5 cellular contexts compared by ENCODE assay signal in the genomic region with DNA sequence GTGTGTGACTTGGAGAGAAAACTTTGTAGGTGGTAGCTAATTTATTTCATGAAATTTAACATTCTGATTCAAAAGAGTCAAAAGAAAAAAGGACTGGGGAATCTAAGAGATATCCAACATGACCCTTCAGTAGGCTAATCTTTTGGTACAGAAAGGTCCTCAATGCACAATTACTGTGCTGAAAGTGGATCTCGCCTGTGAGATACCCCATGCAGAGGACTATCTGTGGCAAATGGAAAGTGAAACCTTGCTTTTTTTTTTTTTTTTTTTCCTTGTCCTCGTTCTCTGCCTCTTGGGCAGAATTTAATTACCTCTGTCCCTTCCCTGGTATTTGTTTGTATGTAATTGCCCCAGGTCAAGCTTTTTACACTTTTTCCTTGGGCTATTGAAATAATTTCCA.
DNase-seq lines count a peak whose midpoint lies in the region; ATAC-seq and TF ChIP-seq lines count a peak whose summit lies in the region.
"Not testable (repeated sequence)": the region's sequence is repeated elsewhere in the genome, so short reads cannot be mapped to it uniquely, and the experiment has no call there.

No MANE protein-coding gene starts in this region.

- POLR2A ChIA-PET in CD4-positive, alpha-beta T cell (lab: Charles Lee); activated CD4-positive, alpha-beta T cell treated with anti-CD3 and anti-CD28 coated beads for 36 hours (lab: Charles Lee): not testable (repeated sequence)

- not testable (repeated sequence) for H3K4me3 ChIP-seq in DND-41 (ENCODE audit: low read depth in 1 of 2, low read length in 2 of 2)

- not testable (repeated sequence) for H3K79me2 ChIP-seq in DND-41 (ENCODE audit: insufficient read depth, low read length)

- TF ChIP-seq CTCF in CD4-positive, alpha-beta T cell (IDR thresholded peaks at IDR 0.05); DND-41 (IDR thresholded peaks at IDR 0.05; ENCODE audit: borderline replicate concordance, extremely low read depth, low read length, poor library complexity, severe bottlenecking): not testable (repeated sequence)

- peak overlapping the region; percentile 58 for H3K4me3 Mint-ChIP-seq in CD4-positive, alpha-beta T cell
- H3K4me3 Mint-ChIP-seq in activated CD4-positive, alpha-beta T cell treated with anti-CD3 and anti-CD28 coated beads for 36 hours = not testable (repeated sequence)
- peak overlapping the region; percentile 56 for H3K4me3 Mint-ChIP-seq in activated naive CD8-positive, alpha-beta T cell
- peak overlapping the region; percentile 17 for H3K4me3 Mint-ChIP-seq in dendritic cell treated with granulocyte-macrophage colony-stimulating factor and Interleukin-4, amounts not matched to agents 40 ng/mL and 50 ng/mL, for 4 days

- not testable (repeated sequence) for H4K20me1 ChIP-seq in DND-41 (ENCODE audit: insufficient read depth, low read length)

- H3K9ac ChIP-seq in DND-41 (ENCODE audit: low read depth, low read length) = not testable (repeated sequence)

- H3K27me3 Mint-ChIP-seq in CD4-positive, alpha-beta T cell; activated CD4-positive, alpha-beta T cell treated with anti-CD3 and anti-CD28 coated beads for 36 hours; activated naive CD8-positive, alpha-beta T cell; dendritic cell treated with granulocyte-macrophage colony-stimulating factor and Interleukin-4, amounts not matched to agents 40 ng/mL and 50 ng/mL, for 4 days: not testable (repeated sequence)

- H3K27ac ChIP-seq in CD4-positive, alpha-beta T cell (ENCODE audit: low read depth, low read length); DND-41 (ENCODE audit: low read length): not testable (repeated sequence)

- CTCF ChIA-PET in CD4-positive, alpha-beta T cell (lab: Charles Lee); activated CD4-positive, alpha-beta T cell treated with anti-CD3 and anti-CD28 coated beads for 36 hours (lab: Charles Lee): not testable (repeated sequence)

- not testable (repeated sequence) for H3K36me3 ChIP-seq in DND-41 (ENCODE audit: insufficient read depth, low read length)

- H3K4me2 ChIP-seq in DND-41 (ENCODE audit: insufficient read depth, low read length) = not testable (repeated sequence)

- intact Hi-C loops in CD4-positive, alpha-beta T cell (cut with DNase I, micrococcal nuclease); activated CD4-positive, alpha-beta T cell treated with anti-CD3 and anti-CD28 coated beads for 36 hours (cut with DNase I, micrococcal nuclease); dendritic cell treated with granulocyte-macrophage colony-stimulating factor and Interleukin-4, amounts not matched to agents 40 ng/mL and 50 ng/mL, for 4 days (cut with micrococcal nuclease): not testable (repeated sequence)

- not testable (repeated sequence) for H3K4me1 ChIP-seq in DND-41 (ENCODE audit: insufficient read depth, low read length)

- not testable (repeated sequence) for H3K9me3 ChIP-seq in CD4-positive, alpha-beta T cell (ENCODE audit: control insufficient read depth, low read length); DND-41 (ENCODE audit: insufficient read depth, low read length, severe bottlenecking)

- H3K36me3 Mint-ChIP-seq in CD4-positive, alpha-beta T cell (ENCODE audit: low read depth); activated CD4-positive, alpha-beta T cell treated with anti-CD3 and anti-CD28 coated beads for 36 hours (ENCODE audit: low read depth); activated naive CD8-positive, alpha-beta T cell; dendritic cell treated with granulocyte-macrophage colony-stimulating factor and Interleukin-4, amounts not matched to agents 40 ng/mL and 50 ng/mL, for 4 days (ENCODE audit: low read depth): not testable (repeated sequence)

- not testable (repeated sequence) for H3K27ac Mint-ChIP-seq in CD4-positive, alpha-beta T cell; activated CD4-positive, alpha-beta T cell treated with anti-CD3 and anti-CD28 coated beads for 36 hours; activated naive CD8-positive, alpha-beta T cell; dendritic cell treated with granulocyte-macrophage colony-stimulating factor and Interleukin-4, amounts not matched to agents 40 ng/mL and 50 ng/mL, for 4 days

- DNase-seq in CD4-positive, alpha-beta T cell; DND-41; activated CD4-positive, alpha-beta T cell treated with anti-CD3 and anti-CD28 coated beads for 36 hours: not testable (repeated sequence)

- H3K9me3 Mint-ChIP-seq in CD4-positive, alpha-beta T cell; activated CD4-positive, alpha-beta T cell treated with anti-CD3 and anti-CD28 coated beads for 36 hours (ENCODE audit: low read depth); activated naive CD8-positive, alpha-beta T cell (ENCODE audit: low read depth); dendritic cell treated with granulocyte-macrophage colony-stimulating factor and Interleukin-4, amounts not matched to agents 40 ng/mL and 50 ng/mL, for 4 days: not testable (repeated sequence)

- ATAC-seq in CD4-positive, alpha-beta T cell (ENCODE audit: poor library complexity) = peak; percentile 37
- peak; percentile 81 for ATAC-seq in DND-41 (ENCODE audit: insufficient read depth, low read depth)
- peak; percentile 42 for ATAC-seq in activated CD4-positive, alpha-beta T cell treated with anti-CD3 and anti-CD28 coated beads for 36 hours

- not testable (repeated sequence) for H3K27me3 ChIP-seq in CD4-positive, alpha-beta T cell (ENCODE audit: control insufficient read depth, insufficient read depth, low read length); DND-41 (ENCODE audit: insufficient read depth, low read length, poor library complexity)

- not testable (repeated sequence) for H2AFZ ChIP-seq in DND-41 (ENCODE audit: low read depth, low read length)

- not testable (repeated sequence) for H3K4me1 Mint-ChIP-seq in CD4-positive, alpha-beta T cell (ENCODE audit: low read depth); activated CD4-positive, alpha-beta T cell treated with anti-CD3 and anti-CD28 coated beads for 36 hours; activated naive CD8-positive, alpha-beta T cell (ENCODE audit: low read depth); dendritic cell treated with granulocyte-macrophage colony-stimulating factor and Interleukin-4, amounts not matched to agents 40 ng/mL and 50 ng/mL, for 4 days (ENCODE audit: low read depth)
